Comparison of ENCODE assay signal across 9 cellular contexts in the genomic region with DNA sequence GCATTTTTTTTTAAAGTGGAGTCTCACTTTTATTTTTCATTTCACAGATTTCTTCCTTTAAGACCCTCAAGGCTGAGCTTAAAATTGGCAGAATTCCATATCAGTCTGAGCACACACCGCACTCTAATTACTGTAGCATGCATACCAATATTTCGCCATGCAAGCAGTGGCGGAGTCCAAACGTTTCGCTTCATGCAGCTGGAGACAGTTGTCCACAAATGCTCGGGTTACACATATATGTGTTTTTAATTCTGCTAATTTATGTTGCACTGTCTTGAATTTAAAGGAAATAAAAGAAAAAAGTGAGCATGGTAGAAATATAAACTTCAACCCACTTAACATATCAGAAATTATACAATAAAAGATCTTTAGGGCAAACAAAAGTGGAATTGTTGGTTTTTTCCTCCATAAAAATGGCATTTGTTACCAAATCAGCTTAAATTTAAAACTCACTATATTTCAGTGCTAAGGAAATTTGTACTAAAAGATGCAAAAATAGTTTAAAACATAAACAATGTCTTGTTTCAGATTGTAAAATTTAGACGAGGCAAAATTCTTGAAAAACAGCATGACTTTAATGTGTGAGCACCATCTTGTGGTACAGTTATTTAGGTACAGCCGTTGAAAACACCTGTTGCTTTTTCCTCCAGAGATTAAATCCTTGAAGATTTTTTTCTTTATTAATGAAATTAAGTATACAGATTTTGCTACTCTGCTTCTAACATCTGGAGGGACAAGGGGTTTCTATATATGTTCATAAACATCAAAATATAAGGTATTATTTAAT. TPM values are rescaled to one million over a fixed set of nuclear protein-coding genes. Genes with fewer than 3 reads are reported as not detected.
A peak's percentile ranks its signal among the peaks of the same experiment; 100 is the strongest.
DNase-seq lines count a peak whose midpoint lies in the region; ATAC-seq and TF ChIP-seq lines count a peak whose summit lies in the region.
"Had no signal": no experiment of that assay in that cellular context is flagged by ENCODE, and none has a peak within 500 bp of the region (broad histone marks: within the 10 kb centered on the region; RNA-seq: fewer than 3 reads in every experiment).

No MANE protein-coding gene starts in this region.

- H3K27me3 ChIP-seq in osteoblast (ENCODE audit: insufficient read depth, low read length) = peaks cover 5% of the 10 kb centered on the region

- H3K4me1 ChIP-seq in osteoblast (ENCODE audit: insufficient read depth, low read length) = peaks cover 2% of the 10 kb centered on the region

- H3K9me3 ChIP-seq in osteoblast (ENCODE audit: low read depth, low read length) = no peaks in the 10 kb centered on the region

- no peaks in the 10 kb centered on the region for H4K20me1 ChIP-seq in osteoblast (ENCODE audit: insufficient read depth, low read length)

- no peak overlapping the region for H3K4me3 ChIP-seq in fibroblast of mammary gland (ENCODE audit: control insufficient read depth, low read depth, low read length)
- peak overlapping the region; percentile 41 for H3K4me3 ChIP-seq in osteoblast (ENCODE audit: insufficient read depth, low read length)

- no peak overlapping the region for H2AFZ ChIP-seq in osteoblast (ENCODE audit: low read length)

- no peaks in the 10 kb centered on the region for H3K79me2 ChIP-seq in osteoblast (ENCODE audit: insufficient read depth, low read length)

- H3K27ac ChIP-seq in 22Rv1 (no peak overlapping the region), osteoblast (ENCODE audit: low read depth, low read length) (no peak overlapping the region)

- DNase-seq in M059J (ENCODE audit: low read depth) (peak; percentile 34), SK-MEL-5 (ENCODE audit: low read depth, low spot score) (peak; percentile 61), fibroblast of mammary gland (ENCODE audit: low read depth) (peak; percentile 67), osteoblast (ENCODE audit: insufficient read length, low spot score, missing footprints) (no peak), ureter (ENCODE audit: low spot score) (no peak)
- DNase-seq: activated naive CD8-positive, alpha-beta T cell treated with anti-CD3 and anti-CD28 coated beads, Interleukin-2, amount 10 ng/mL, durations not matched to agents 7 days and 5 days had no signal

- ATAC-seq in GM19397 (IDR thresholded peaks at IDR 0.05; ENCODE audit: unreplicated experiment) = no peak

- peak; percentile 79 for TF ChIP-seq CTCF in 22Rv1 (IDR thresholded peaks at IDR 0.05)
- TF ChIP-seq CTCF in GM12873 (IDR thresholded peaks at IDR 0.05; ENCODE audit: insufficient read depth, low read depth, low read length, missing control alignments) = peak; percentile 56
- TF ChIP-seq CTCF in fibroblast of mammary gland (conservative IDR thresholded peaks at IDR 0.05; ENCODE audit: control insufficient read depth, insufficient read depth, low read depth, low read length) = peak; percentile 73
- TF ChIP-seq CTCF in osteoblast (IDR thresholded peaks at IDR 0.05; ENCODE audit: extremely low read depth, low read depth, low read length) = peak; percentile 66

- peak overlapping the region; percentile 64 for H3K4me2 ChIP-seq in osteoblast (ENCODE audit: insufficient read depth, low read length)

- no peaks in the 10 kb centered on the region for H3K36me3 ChIP-seq in osteoblast (ENCODE audit: insufficient read depth, low read length)

- in situ Hi-C loops in SK-MEL-5 (cut with HindIII; ENCODE audit: low pct_unique_long_range_greater_than_20kb, low sequenced_read_pairs) = no loop called here

RNA-seq across cellular contexts. Expression of a gene that starts 24.1 kb away (rescaled TPM):
- 7.3 and 11.2 TPM in 2 replicates for total RNA-seq in M059J (2014; rRNA removed; shearing (Covaris generic))
- 22.8 and 27.1 TPM in 2 replicates for total RNA-seq in SK-MEL-5 (2014; rRNA removed; shearing (Covaris generic))
- 7.0 and 10.3 TPM in 2 replicates for polyA plus RNA-seq in SK-MEL-5 (2015; cell fraction: cytosol; rRNA removed)
- polyA plus RNA-seq in SK-MEL-5 (2015; cell fraction: nucleus; rRNA removed) = 33.5 and 46.3 TPM in 2 replicates
- total RNA-seq in osteoblast = 37.7 and 38.0 TPM in 2 replicates
- 44.1 TPM for total RNA-seq in ureter

RNA-seq across cellular contexts. Expression of a gene that starts 30.0 kb away (rescaled TPM):
- not detected in 2 replicates for total RNA-seq in M059J (2014; rRNA removed; shearing (Covaris generic))
- not detected in 2 replicates for total RNA-seq in SK-MEL-5 (2014; rRNA removed; shearing (Covaris generic))
- polyA plus RNA-seq in SK-MEL-5 (2015; cell fraction: cytosol; rRNA removed) = not detected in 2 replicates
- not detected in 2 replicates for polyA plus RNA-seq in SK-MEL-5 (2015; cell fraction: nucleus; rRNA removed)
- total RNA-seq in osteoblast (not detected in 2 replicates), ureter (9.0 TPM)
- total RNA-seq: activated naive CD8-positive, alpha-beta T cell treated with anti-CD3 and anti-CD28 coated beads, Interleukin-2, amount 10 ng/mL, durations not matched to agents 7 days and 5 days had no signal

Comparison
In these comparisons a context has a peak if more than half of its experiments do, and no peak if none do; other contexts are left out.
1. DNase-seq: peak in M059J (single experiment), SK-MEL-5 (single experiment) and fibroblast of mammary gland (single experiment); none in osteoblast (single experiment) and ureter (single experiment).
2. RNA of a gene that starts 30.0 kb away (total RNA-seq): 9.0 TPM in ureter (single experiment); not detected in M059J, not detected in SK-MEL-5 and not detected in osteoblast; every median in the first group is over 10 times any median in the second.
3. Peak in every context shown above with its lines, with median percentiles within 50 percentile points of each other: CTCF ChIP-seq.